Comparison of ENCODE assay signal across 36 cellular contexts in genomic region chr1:115620453-115620852, GRCh38.
"Had no signal": no experiment of that assay in that cellular context is flagged by ENCODE, and none has a peak within 500 bp of the region (broad histone marks: within the 10 kb centered on the region; RNA-seq: fewer than 3 reads in every experiment).

No MANE protein-coding gene starts in this region.

- H3K4me3 Mint-ChIP-seq: activated B cell treated with CpG ODN at 0.5 μM for 24 hours; activated CD4-positive, alpha-beta memory T cell treated with anti-CD3 and anti-CD28 coated beads, Interleukin-2, amount 10 ng/mL, durations not matched to agents 7 days and 5 days; activated CD4-positive, alpha-beta T cell treated with anti-CD3 and anti-CD28 coated beads, Interleukin-2, amount 10 ng/mL, durations not matched to agents 7 days and 5 days; activated CD8-positive, alpha-beta memory T cell treated with anti-CD3 and anti-CD28 coated beads, Interleukin-2, amount 10 ng/mL, durations not matched to agents 7 days and 5 days; activated CD8-positive, alpha-beta T cell treated with anti-CD3 and anti-CD28 coated beads, Interleukin-2, amount 10 ng/mL, durations not matched to agents 7 days and 5 days; activated naive CD4-positive, alpha-beta T cell treated with anti-CD3 and anti-CD28 coated beads for 36 hours; activated naive CD8-positive, alpha-beta T cell treated with anti-CD3 and anti-CD28 coated beads for 36 hours; activated T-cell treated with anti-CD3 and anti-CD28 coated beads, Interleukin-2, amount 50 U/mL, for 24 hours; activated T-helper 1 cell treated with anti-CD3 and anti-CD28 coated beads, Interleukin-12 subunit alpha, Interleukin-12 subunit beta, Interleukin-2, Interleukin-4 antibody, amounts not matched to agents 30 ng/mL and 10 ng/mL and 1 ng/mL, durations not matched to agents 14 hours and 24 hours and 36 hours; activated T-helper 17 cell treated with anti-CD3 and anti-CD28 coated beads, Interleukin-2, amount 50 U/mL, for 72 hours; T-helper 1 cell treated with Interleukin-12 subunit alpha and Interleukin-12 subunit beta and Interleukin-4 antibody, amounts not matched to agents 30 μg/mL and 1 μg/mL, for 36 hours; T-helper 2 cell treated with Interferon-gamma antibody and Interleukin-4, amounts not matched to agents 5 μg/mL and 100 μg/mL, for 36 hours had no signal

- H3K27ac ChIP-seq: adrenal gland, body of pancreas, brain microvascular endothelial cell, breast epithelium, VCaP had no signal

- DNase-seq: activated B cell treated with CpG ODN at 0.5 μM for 24 hours; activated CD4-positive, alpha-beta memory T cell treated with anti-CD3 and anti-CD28 coated beads, Interleukin-2, amount 10 ng/mL, durations not matched to agents 7 days and 5 days; activated CD4-positive, alpha-beta T cell treated with anti-CD3 and anti-CD28 coated beads for 48 hours; activated CD4-positive, alpha-beta T cell treated with anti-CD3 and anti-CD28 coated beads, Interleukin-2, amount 10 ng/mL, durations not matched to agents 7 days and 5 days; activated CD4-positive, alpha-beta T cell treated with anti-CD3 and anti-CD28 coated beads, Interleukin-2, amount 50 U/mL, for 48 hours; activated CD4-positive, CD25-positive, alpha-beta regulatory T cell treated with anti-CD3 and anti-CD28 coated beads, Interleukin-2, amount 50 U/mL, for 72 hours; activated CD8-positive, alpha-beta memory T cell treated with anti-CD3 and anti-CD28 coated beads for 24 hours; activated CD8-positive, alpha-beta memory T cell treated with anti-CD3 and anti-CD28 coated beads, Interleukin-2, amount 10 ng/mL, durations not matched to agents 7 days and 5 days; activated CD8-positive, alpha-beta memory T cell treated with anti-CD3 and anti-CD28 coated beads, Interleukin-2, amount 50 U/mL, for 48 hours; activated CD8-positive, alpha-beta T cell treated with anti-CD3 and anti-CD28 coated beads, Interleukin-2, amount 10 ng/mL, durations not matched to agents 7 days and 5 days; activated effector memory CD4-positive, alpha-beta T cell treated with anti-CD3 and anti-CD28 coated beads, Interleukin-2, amount 50 U/mL, for 16 hours; activated gamma-delta T cell treated with Interleukin-2 at 50 U/mL for 16 hours; activated naive CD4-positive, alpha-beta T cell; activated naive CD4-positive, alpha-beta T cell treated with anti-CD3 and anti-CD28 coated beads for 36 hours; activated naive CD4-positive, alpha-beta T cell treated with anti-CD3 and anti-CD28 coated beads, Interleukin-2, amount 50 U/mL, for 16 hours; activated naive CD8-positive, alpha-beta T cell treated with anti-CD3 and anti-CD28 coated beads for 36 hours; activated T-cell treated with anti-CD3 and anti-CD28 coated beads, Interleukin-2, amount 50 U/mL, for 24 hours; activated T-cell treated with anti-CD3 and anti-CD28 coated beads, Interleukin-2, amount 50 U/mL, for 48 hours; adrenal gland; amniotic stem cell; aorta; body of pancreas; brain microvascular endothelial cell; central memory CD4-positive, alpha-beta T cell; T-helper 1 cell; T-helper 2 cell; T-helper 9 cell had no signal

- FAIRE-seq: astrocyte, TTC549 had no signal

- H3K4me1 Mint-ChIP-seq: activated B cell treated with CpG ODN at 0.5 μM for 24 hours; activated CD4-positive, alpha-beta memory T cell treated with anti-CD3 and anti-CD28 coated beads, Interleukin-2, amount 10 ng/mL, durations not matched to agents 7 days and 5 days; activated CD4-positive, alpha-beta T cell treated with anti-CD3 and anti-CD28 coated beads, Interleukin-2, amount 10 ng/mL, durations not matched to agents 7 days and 5 days; activated CD8-positive, alpha-beta memory T cell treated with anti-CD3 and anti-CD28 coated beads, Interleukin-2, amount 10 ng/mL, durations not matched to agents 7 days and 5 days; activated naive CD8-positive, alpha-beta T cell treated with anti-CD3 and anti-CD28 coated beads for 36 hours; activated T-helper 17 cell treated with anti-CD3 and anti-CD28 coated beads, Interleukin-2, amount 50 U/mL, for 72 hours had no signal

- H3K27ac Mint-ChIP-seq: activated B cell treated with CpG ODN at 0.5 μM for 24 hours; activated CD4-positive, alpha-beta memory T cell treated with anti-CD3 and anti-CD28 coated beads, Interleukin-2, amount 10 ng/mL, durations not matched to agents 7 days and 5 days; activated CD4-positive, alpha-beta T cell treated with anti-CD3 and anti-CD28 coated beads, Interleukin-2, amount 10 ng/mL, durations not matched to agents 7 days and 5 days; activated CD8-positive, alpha-beta memory T cell treated with anti-CD3 and anti-CD28 coated beads, Interleukin-2, amount 10 ng/mL, durations not matched to agents 7 days and 5 days; activated CD8-positive, alpha-beta T cell treated with anti-CD3 and anti-CD28 coated beads, Interleukin-2, amount 10 ng/mL, durations not matched to agents 7 days and 5 days; activated naive CD4-positive, alpha-beta T cell treated with anti-CD3 and anti-CD28 coated beads for 36 hours; activated naive CD4-positive, alpha-beta T cell treated with anti-CD3 and anti-CD28 coated beads, Interleukin-2, amount 50 U/mL, for 72 hours; activated naive CD8-positive, alpha-beta T cell treated with anti-CD3 and anti-CD28 coated beads for 36 hours; activated T-cell treated with anti-CD3 and anti-CD28 coated beads, Interleukin-2, amount 50 U/mL, for 24 hours; activated T-helper 1 cell treated with anti-CD3 and anti-CD28 coated beads, Interleukin-12 subunit alpha, Interleukin-12 subunit beta, Interleukin-2, Interleukin-4 antibody, amounts not matched to agents 30 ng/mL and 10 ng/mL and 1 ng/mL, durations not matched to agents 14 hours and 24 hours and 36 hours; activated T-helper 17 cell treated with anti-CD3 and anti-CD28 coated beads, Interleukin-2, amount 50 U/mL, for 72 hours; T-helper 1 cell treated with Interleukin-12 subunit alpha and Interleukin-12 subunit beta and Interleukin-4 antibody, amounts not matched to agents 30 μg/mL and 1 μg/mL, for 36 hours; T-helper 2 cell treated with Interferon-gamma antibody and Interleukin-4, amounts not matched to agents 5 μg/mL and 100 μg/mL, for 36 hours had no signal

- H3K4me3 ChIP-seq: adrenal gland, body of pancreas, breast epithelium had no signal

- H3K27me3 Mint-ChIP-seq: activated B cell treated with CpG ODN at 0.5 μM for 24 hours had no signal

- ATAC-seq: activated CD8-positive, alpha-beta memory T cell treated with anti-CD3 and anti-CD28 coated beads, Interleukin-2, amount 10 ng/mL, durations not matched to agents 7 days and 5 days; activated CD8-positive, alpha-beta T cell treated with anti-CD3 and anti-CD28 coated beads, Interleukin-2, amount 10 ng/mL, durations not matched to agents 7 days and 5 days; activated naive CD4-positive, alpha-beta T cell treated with anti-CD3 and anti-CD28 coated beads, Interleukin-2, amount 50 U/mL, for 72 hours; activated T-helper 17 cell treated with anti-CD3 and anti-CD28 coated beads, Interleukin-2, amount 50 U/mL, for 72 hours; body of pancreas had no signal

- H3K9me3 ChIP-seq: body of pancreas had no signal

- H3K36me3 ChIP-seq: adrenal gland, brain microvascular endothelial cell, breast epithelium had no signal

- H3K4me1 ChIP-seq: adrenal gland, body of pancreas, breast epithelium had no signal
